ENCODE assay signal across 1 cellular context in the genomic region with DNA sequence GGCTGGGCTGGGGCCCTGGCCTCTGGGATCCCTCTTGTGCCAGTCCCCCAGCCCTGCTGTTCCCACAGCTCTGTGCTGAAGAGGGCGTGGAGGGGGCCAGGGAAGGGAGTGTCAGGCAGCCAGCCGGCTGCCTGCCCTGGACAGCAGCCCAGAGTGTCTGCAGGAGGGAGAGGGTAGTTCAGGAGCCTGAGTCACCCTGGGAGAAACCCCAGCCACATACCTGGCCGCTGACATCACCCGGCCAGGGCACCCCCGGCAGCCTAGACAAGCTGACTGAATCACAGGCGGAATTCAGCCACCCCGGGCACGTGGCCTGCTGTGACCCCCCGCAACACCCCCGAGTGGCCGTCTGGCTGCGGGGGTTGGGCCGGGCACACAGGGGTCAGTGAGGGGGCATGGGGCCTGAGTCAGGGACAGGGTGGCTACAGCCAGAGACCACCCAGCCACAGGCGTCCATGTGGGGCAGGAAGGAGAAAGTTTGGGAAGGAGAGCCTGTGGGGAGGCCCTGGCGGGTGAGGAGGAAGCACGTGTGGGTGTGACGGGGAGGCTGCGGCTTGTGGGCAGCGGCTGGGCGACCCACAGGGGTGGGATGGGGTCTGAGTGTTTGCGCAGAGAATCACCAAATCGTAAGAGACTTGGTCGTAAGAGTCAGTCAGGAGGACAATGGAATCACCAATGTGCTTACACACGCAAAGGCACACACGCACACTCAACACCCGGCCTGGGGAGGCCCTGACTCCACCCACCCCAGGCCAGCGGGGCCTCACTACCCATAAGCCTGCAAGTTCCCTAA.
A peak's percentile ranks its signal among the peaks of the same experiment; 100 is the strongest.
TF ChIP-seq lines count a peak whose summit lies in the region.

No MANE protein-coding gene starts in this region.

TF ChIP-seq in Ishikawa, 13 proteins besides CTCF, POLR2A, EP300 and RAD21 (continued from another document):
- TF ChIP-seq, protein P1, sequence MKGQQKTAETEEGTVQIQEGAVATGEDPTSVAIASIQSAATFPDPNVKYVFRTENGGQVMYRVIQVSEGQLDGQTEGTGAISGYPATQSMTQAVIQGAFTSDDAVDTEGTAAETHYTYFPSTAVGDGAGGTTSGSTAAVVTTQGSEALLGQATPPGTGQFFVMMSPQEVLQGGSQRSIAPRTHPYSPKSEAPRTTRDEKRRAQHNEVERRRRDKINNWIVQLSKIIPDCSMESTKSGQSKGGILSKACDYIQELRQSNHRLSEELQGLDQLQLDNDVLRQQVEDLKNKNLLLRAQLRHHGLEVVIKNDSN (IDR thresholded peaks at IDR 0.05) = peak; percentile 93
- TF ChIP-seq TCF12 (IDR thresholded peaks at IDR 0.05; ENCODE audit: low read depth) (peak; percentile 95), YY1 (IDR thresholded peaks at IDR 0.05; ENCODE audit: low read depth) (no peak), NFIC (IDR thresholded peaks at IDR 0.05) (peak; percentile 94)
